In the genomic region with DNA sequence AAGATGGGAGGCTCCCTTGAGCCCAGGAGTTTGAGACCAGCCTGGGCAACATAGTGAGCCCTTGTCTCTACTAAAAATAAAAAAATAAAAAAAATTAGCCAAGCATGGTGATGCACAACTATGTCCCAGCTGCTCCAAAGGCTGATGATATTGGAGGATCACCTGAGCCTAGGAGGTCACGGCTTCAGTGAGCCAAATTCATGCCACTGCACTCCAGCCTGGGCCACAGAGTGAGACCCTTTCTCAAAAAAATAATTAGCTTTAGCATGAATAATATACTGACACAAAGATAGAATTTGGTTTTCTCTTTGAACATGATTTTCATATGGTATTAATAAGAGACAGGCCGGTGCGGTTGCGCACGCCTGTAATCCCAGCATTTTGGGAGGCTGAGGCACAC, we compare ENCODE assay signal across 5 cellular contexts.
"Had no signal": no experiment of that assay in that cellular context is flagged by ENCODE, and none has a peak within 500 bp of the region (broad histone marks: within the 10 kb centered on the region; RNA-seq: fewer than 3 reads in every experiment).

No MANE protein-coding gene starts in this region.

- H3K4me1 Mint-ChIP-seq: GM23338 had no signal

- H3K9me3 ChIP-seq: HAP-1 had no signal

- H3K9me3 Mint-ChIP-seq: GM23338 had no signal

- H3K4me1 ChIP-seq: HAP-1 had no signal

- H3K4me3 Mint-ChIP-seq: GM23338 had no signal

- H3K27ac Mint-ChIP-seq: GM23338 had no signal

- H3K36me3 ChIP-seq: HAP-1 had no signal

- DNase-seq: IMR-90 had no signal

- H3K4me3 ChIP-seq: GM23338, HAP-1, K562 had no signal

- ATAC-seq: GM23338, HCT116, K562 had no signal
